In the genomic region with DNA sequence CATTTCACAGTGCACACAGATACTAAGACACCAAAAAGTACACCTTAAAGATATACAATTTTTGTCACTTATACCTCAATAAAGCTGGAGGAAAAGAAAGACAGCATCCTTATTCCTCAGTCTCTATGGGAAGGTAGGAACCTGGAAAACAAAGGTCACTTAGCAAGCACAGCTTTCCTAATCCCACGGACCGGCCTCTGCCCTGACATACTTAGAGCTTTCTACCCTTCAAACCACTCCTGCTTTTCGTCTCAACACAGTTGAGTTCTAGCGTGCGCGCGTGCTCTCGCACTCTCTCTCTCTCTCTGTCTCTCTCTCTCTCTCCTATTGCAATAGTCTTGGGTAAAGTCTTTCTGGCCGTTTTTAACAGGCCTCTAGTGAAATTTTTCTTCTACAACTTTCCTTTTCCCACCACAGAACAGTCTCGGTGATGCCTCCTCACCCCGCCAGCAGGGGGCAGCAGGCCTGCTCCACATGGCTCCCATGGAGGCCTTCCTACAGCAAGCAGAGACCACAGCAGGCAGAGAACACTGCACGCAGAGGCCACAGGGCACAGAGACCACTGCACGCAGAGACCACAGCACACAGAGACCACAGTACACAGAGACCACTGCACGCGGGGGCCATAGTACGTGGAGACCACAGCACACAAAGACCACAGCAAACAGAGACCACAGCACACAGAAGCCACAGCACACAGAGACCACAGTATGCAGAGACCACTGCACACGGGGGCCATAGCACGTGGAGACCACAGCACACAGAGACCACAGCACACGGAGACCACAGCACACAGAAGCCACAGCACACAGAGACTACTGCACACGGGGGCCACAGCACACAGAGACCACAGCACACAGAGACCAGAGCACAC, we compare ENCODE assay signal across 8 cellular contexts.
DNase-seq lines count a peak whose midpoint lies in the region; ATAC-seq and TF ChIP-seq lines count a peak whose summit lies in the region.

No MANE protein-coding gene starts in this region.

- TF ChIP-seq CTCF in BE2C (IDR thresholded peaks at IDR 0.05; ENCODE audit: low read depth, low read length), result peak; percentile 64

- H3K27me3 ChIP-seq in BE2C, result no peaks in the 10 kb centered on the region

- ATAC-seq in GM18867 (IDR thresholded peaks at IDR 0.05; ENCODE audit: unreplicated experiment), result peak; percentile 90
- ATAC-seq in HG03095 (IDR thresholded peaks at IDR 0.05; ENCODE audit: unreplicated experiment), result peak; percentile 87
- ATAC-seq in left colon, result peak; percentile 79
- no peak for ATAC-seq in HG02840 (IDR thresholded peaks at IDR 0.05; ENCODE audit: low FRiP score, unreplicated experiment)

- H3K4me1 ChIP-seq in BE2C, result no peaks in the 10 kb centered on the region

- H3K4me3 ChIP-seq in BE2C (ENCODE audit: low read depth, low read length), result no peak overlapping the region

- DNase-seq in BE2C (peak; percentile 58), RPMI8226 (peak; percentile 40), left colon (peak; percentile 25 to 63)
- DNase-seq in activated naive CD4-positive, alpha-beta T cell (lab: John Stamatoyannopoulos, UW), result peak; percentile 13 to 63 (median 54)
- DNase-seq in stimulated activated CD8-positive, alpha-beta memory T cell treated with anti-CD3 and anti-CD28 coated beads, Interleukin-7, amount 100 ng/mL, for 48 hours (ENCODE audit: extremely low read depth in 1 of 2, low read depth in 1 of 2), result peak; percentile 22 to 52

- H3K9me3 ChIP-seq in BE2C, result no peaks in the 10 kb centered on the region

- intact Hi-C loops in left colon (cut with DNase I, micrococcal nuclease), result no loop called here

- no peaks in the 10 kb centered on the region for H3K36me3 ChIP-seq in BE2C
